In genomic region chr11:12241401-12241800, GRCh38 we compare ENCODE assay signal across 19 cellular contexts.
A peak's percentile ranks its signal among the peaks of the same experiment; 100 is the strongest.
DNase-seq lines count a peak whose midpoint lies in the region; ATAC-seq and TF ChIP-seq lines count a peak whose summit lies in the region.
"Had no signal": no experiment of that assay in that cellular context is flagged by ENCODE, and none has a peak within 500 bp of the region (broad histone marks: within the 10 kb centered on the region; RNA-seq: fewer than 3 reads in every experiment).

No MANE protein-coding gene starts in this region.

- no peak for DNase-seq in activated CD4-positive, alpha-beta T cell treated with anti-CD3 and anti-CD28 coated beads for 36 hours
- DNase-seq in activated CD4-positive, alpha-beta T cell treated with anti-CD3 and anti-CD28 coated beads, Interleukin-2, amount 50 U/mL, for 48 hours, result no peak
- DNase-seq in NCI-H2029 treated with DMSO at 0.1 percent for 48 hours (lab: John Stamatoyannopoulos, UW) (peak; percentile 53), stomach (peak; percentile 61), anterior cingulate cortex (lab: John Stamatoyannopoulos, UW) (no peak)
- no peak for DNase-seq in central memory CD8-positive, alpha-beta T cell (ENCODE audit: low spot score in 2 of 2)
- no peak for DNase-seq in stimulated activated naive CD4-positive, alpha-beta T cell treated with Interleukin-2 at 50 U/mL for 16 hours (lab: John Stamatoyannopoulos, UW)
- DNase-seq in central memory CD4-positive, alpha-beta T cell, result no peak
- DNase-seq: activated CD8-positive, alpha-beta T cell treated with anti-CD3 and anti-CD28 coated beads for 36 hours; Calu3; effector CD8-positive, alpha-beta T cell; KBM-7; left ventricle myocardium superior; WERI-Rb-1 had no signal

- no peak overlapping the region for H3K4me3 Mint-ChIP-seq in activated CD4-positive, alpha-beta T cell treated with anti-CD3 and anti-CD28 coated beads for 36 hours
- no peak overlapping the region for H3K4me3 Mint-ChIP-seq in central memory CD8-positive, alpha-beta T cell

- peaks cover 33% of the 10 kb centered on the region for H3K4me1 Mint-ChIP-seq in activated CD4-positive, alpha-beta T cell treated with anti-CD3 and anti-CD28 coated beads for 36 hours
- H3K4me1 Mint-ChIP-seq in central memory CD8-positive, alpha-beta T cell, result peaks cover 18% of the 10 kb centered on the region

- no peaks in the 10 kb centered on the region for H3K27me3 Mint-ChIP-seq in activated CD4-positive, alpha-beta T cell treated with anti-CD3 and anti-CD28 coated beads for 36 hours
- no peaks in the 10 kb centered on the region for H3K27me3 Mint-ChIP-seq in central memory CD8-positive, alpha-beta T cell
- H3K27me3 Mint-ChIP-seq: activated CD8-positive, alpha-beta T cell treated with anti-CD3 and anti-CD28 coated beads for 36 hours had no signal

- H3K4me1 ChIP-seq in stomach, result peaks cover 47 to 100% (median 83%) of the 10 kb centered on the region in 4 donors

- no peaks in the 10 kb centered on the region for H3K27me3 ChIP-seq in stomach
- H3K27me3 ChIP-seq: neutrophil, right atrium auricular region, vagina had no signal

- H3K9me3 ChIP-seq in stomach, result no peaks in the 10 kb centered on the region
- H3K9me3 ChIP-seq: neutrophil, right atrium auricular region, vagina had no signal

- H3K36me3 Mint-ChIP-seq in activated CD4-positive, alpha-beta T cell treated with anti-CD3 and anti-CD28 coated beads for 36 hours (ENCODE audit: low read depth), result peaks cover 39% of the 10 kb centered on the region
- H3K36me3 Mint-ChIP-seq in central memory CD8-positive, alpha-beta T cell (ENCODE audit: insufficient read depth), result peaks cover 29% of the 10 kb centered on the region

- CTCF ChIA-PET in activated CD4-positive, alpha-beta T cell treated with anti-CD3 and anti-CD28 coated beads for 36 hours (lab: Charles Lee), result no interaction called here

- peak overlapping the region; percentile 26 to 91 (median 81) for H3K27ac ChIP-seq in stomach
- H3K27ac ChIP-seq: neutrophil, right atrium auricular region, vagina, WERI-Rb-1 had no signal

- peak overlapping the region; percentile 64 for H3K27ac Mint-ChIP-seq in activated CD4-positive, alpha-beta T cell treated with anti-CD3 and anti-CD28 coated beads for 36 hours
- peak overlapping the region; percentile 19 for H3K27ac Mint-ChIP-seq in central memory CD8-positive, alpha-beta T cell (ENCODE audit: low read depth)

- no peak for TF ChIP-seq CTCF in stomach (IDR thresholded peaks at IDR 0.05)

- no peaks in the 10 kb centered on the region for H3K9me3 Mint-ChIP-seq in activated CD4-positive, alpha-beta T cell treated with anti-CD3 and anti-CD28 coated beads for 36 hours (ENCODE audit: low read depth)
- H3K9me3 Mint-ChIP-seq in central memory CD8-positive, alpha-beta T cell, result no peaks in the 10 kb centered on the region
- H3K9me3 Mint-ChIP-seq: activated CD8-positive, alpha-beta T cell treated with anti-CD3 and anti-CD28 coated beads for 36 hours had no signal

- peaks cover 8 to 87% (median 30%) of the 10 kb centered on the region in 4 donors for H3K36me3 ChIP-seq in stomach
- H3K36me3 ChIP-seq: WERI-Rb-1 had no signal

- TF ChIP-seq POLR2A in stomach (IDR thresholded peaks at IDR 0.05), result no peak

- TF ChIP-seq EP300 in stomach (IDR thresholded peaks at IDR 0.05), result no peak

- POLR2A ChIA-PET in activated CD4-positive, alpha-beta T cell treated with anti-CD3 and anti-CD28 coated beads for 36 hours (lab: Charles Lee), result no interaction called here

- H3K4me3 ChIP-seq in stomach, result no peak overlapping the region
- H3K4me3 ChIP-seq: GM12878, right atrium auricular region, vagina had no signal

- WGBS in stomach, 5 donors, result 32 to 66% (median 44%) methylated on average over 7 of the region's 7 CpGs

- ATAC-seq in activated CD4-positive, alpha-beta T cell treated with anti-CD3 and anti-CD28 coated beads for 36 hours, result no peak
- ATAC-seq in central memory CD8-positive, alpha-beta T cell (replicated peaks; ENCODE audit: extremely low read depth, poor library complexity, severe bottlenecking), result no peak
- ATAC-seq: GM12878, HCT116, left ventricle myocardium superior had no signal

- intact Hi-C loops in activated CD4-positive, alpha-beta T cell treated with anti-CD3 and anti-CD28 coated beads for 36 hours (cut with DNase I, micrococcal nuclease), result no loop called here
- intact Hi-C loops in stomach (cut with DNase I; ENCODE audit: low total_unique reads), result no loop called here

Comparison
In these comparisons a context has a peak if more than half of its experiments do, and no peak if none do; other contexts are left out.
1. DNase-seq: peak in NCI-H2029 treated with DMSO at 0.1 percent for 48 hours (single experiment) and stomach (single experiment); none in activated CD4-positive, alpha-beta T cell treated with anti-CD3 and anti-CD28 coated beads for 36 hours (single experiment), activated CD4-positive, alpha-beta T cell treated with anti-CD3 and anti-CD28 coated beads, Interleukin-2, amount 50 U/mL, for 48 hours (0 of 2), central memory CD8-positive, alpha-beta T cell (0 of 2), anterior cingulate cortex (0 of 58), stimulated activated naive CD4-positive, alpha-beta T cell treated with Interleukin-2 at 50 U/mL for 16 hours (single experiment) and central memory CD4-positive, alpha-beta T cell (single experiment).